ENCODE assay signal across 20 cellular contexts in genomic region chr5:92836861-92837755, GRCh38.
DNase-seq lines count a peak whose midpoint lies in the region; FAIRE-seq and TF ChIP-seq lines count a peak whose summit lies in the region.
"Had no signal": no experiment of that assay in that cellular context is flagged by ENCODE, and none has a peak within 500 bp of the region (broad histone marks: within the 10 kb centered on the region; RNA-seq: fewer than 3 reads in every experiment).

No MANE protein-coding gene starts in this region.

- in situ Hi-C loops in astrocyte of the spinal cord (cut with HindIII; ENCODE audit: low sequenced_read_pairs), result no loop called here

- peak overlapping the region in 1 of 2 experiments; percentile 59 for H3K18ac ChIP-seq in mesenchymal stem cell (ENCODE audit: low read depth in 1 of 2, low read length in 2 of 2)

- H3K9ac ChIP-seq in mesenchymal stem cell (ENCODE audit: low read length), result no peak overlapping the region
- H3K9ac ChIP-seq: BLaER1 had no signal

- H3K36me3 ChIP-seq in mesenchymal stem cell (ENCODE audit: control insufficient read depth in 1 of 2, insufficient read depth in 2 of 2, low read depth in 1 of 2, low read length in 2 of 2), result no peaks in the 10 kb centered on the region
- H3K36me3 ChIP-seq: BLaER1, cardiac muscle cell, Peyer's patch, sigmoid colon had no signal

- peaks cover 2% of the 10 kb centered on the region for H3K4me1 ChIP-seq in mesenchymal stem cell (ENCODE audit: control insufficient read depth, insufficient read depth, low read depth, low read length)
- H3K4me1 ChIP-seq: Peyer's patch had no signal

- H3K4me3 ChIP-seq in AG10803 (ENCODE audit: low read length) (no peak overlapping the region), astrocyte of the spinal cord (ENCODE audit: low read depth, low read length) (no peak overlapping the region), mesenchymal stem cell (ENCODE audit: insufficient read depth in 1 of 2, low read depth in 1 of 2, low read length in 2 of 2) (no peak overlapping the region)
- H3K4me3 ChIP-seq: BLaER1, cardiac muscle cell, GM23338, Peyer's patch, sigmoid colon had no signal

- H3K27ac ChIP-seq in mesenchymal stem cell (ENCODE audit: low read length, poor library complexity, severe bottlenecking), result no peak overlapping the region
- H3K27ac ChIP-seq: BLaER1, cardiac muscle cell, Peyer's patch, sigmoid colon had no signal

- 60% methylated on average over 3 of the region's 3 CpGs for WGBS in mesenchymal stem cell

- no peak overlapping the region for H2BK120ac ChIP-seq in mesenchymal stem cell (ENCODE audit: low read depth, low read length)

- H3K4me2 ChIP-seq in mesenchymal stem cell (ENCODE audit: low read length, poor library complexity, severe bottlenecking), result no peak overlapping the region
- H3K4me2 ChIP-seq: BLaER1, GM23338 had no signal

- H3K9me3 ChIP-seq in mesenchymal stem cell (ENCODE audit: control insufficient read depth, low read length), result no peaks in the 10 kb centered on the region
- H3K9me3 ChIP-seq: Peyer's patch, sigmoid colon had no signal

- H4K8ac ChIP-seq in mesenchymal stem cell (ENCODE audit: low read length), result no peak overlapping the region

- no peak overlapping the region for H2AFZ ChIP-seq in mesenchymal stem cell (ENCODE audit: low read depth, low read length)
- H2AFZ ChIP-seq: GM23338 had no signal

- no peak overlapping the region for H2AK5ac ChIP-seq in mesenchymal stem cell (ENCODE audit: low read length, severe bottlenecking)

- no peak overlapping the region for H2BK5ac ChIP-seq in mesenchymal stem cell (ENCODE audit: low read depth, low read length, poor library complexity, severe bottlenecking)

- no peaks in the 10 kb centered on the region for H3K79me1 ChIP-seq in mesenchymal stem cell (replicated peaks; ENCODE audit: low read length, poor library complexity, severe bottlenecking)

- H2BK15ac ChIP-seq in mesenchymal stem cell (ENCODE audit: low read depth, poor library complexity, severe bottlenecking), result no peak overlapping the region

- peak overlapping the region; percentile 21 to 94 for H2BK12ac ChIP-seq in mesenchymal stem cell (ENCODE audit: low read length in 2 of 2)

- TF ChIP-seq CTCF in AG10803 (conservative IDR thresholded peaks at IDR 0.05; ENCODE audit: low read length) (no peak), astrocyte of the spinal cord (IDR thresholded peaks at IDR 0.05; ENCODE audit: low read depth, low read length) (no peak)

- no peak for FAIRE-seq in HTR-8/SVneo (lab: Jason Lieb, UNC)

- H3K4ac ChIP-seq in mesenchymal stem cell (ENCODE audit: low read depth in 1 of 2, low read length in 2 of 2), result no peak overlapping the region

- DNase-seq in AG10803 (ENCODE audit: low read depth), result peak; percentile 40
- DNase-seq in HTR-8/SVneo (ENCODE audit: insufficient read length, low spot score), result peak; percentile 20
- DNase-seq in astrocyte of the spinal cord (ENCODE audit: low read depth, low spot score), result peak; percentile 63
- no peak for DNase-seq in mesenchymal stem cell
- no peak for DNase-seq in DMS79 (lab: John Stamatoyannopoulos, UW)
- no peak for DNase-seq in T-helper 2 cell
- DNase-seq in NCI-H748 treated with DMSO at 0.1 percent for 48 hours (lab: John Stamatoyannopoulos, UW), result no peak
- DNase-seq in posterior cingulate gyrus, result no peak
- DNase-seq: activated naive CD4-positive, alpha-beta T cell treated with Interleukin-2 at 50 U/mL for 16 hours; effector CD8-positive, alpha-beta T cell; foreskin melanocyte; KBM-7; occipital lobe; Peyer's patch; sigmoid colon; stimulated activated CD4-positive, alpha-beta T cell treated with anti-CD3 and anti-CD28 coated beads, Interleukin-2, amount 100 ng/mL, for 48 hours; substantia nigra had no signal

- intact Hi-C loops in posterior cingulate gyrus (cut with DNase I), result no loop called here

- no peaks in the 10 kb centered on the region for H3K27me3 ChIP-seq in mesenchymal stem cell (ENCODE audit: control insufficient read depth in 1 of 2, insufficient read depth in 1 of 2, low read length in 2 of 2)
- H3K27me3 ChIP-seq: BLaER1, cardiac muscle cell, Peyer's patch, sigmoid colon had no signal

- H4K91ac ChIP-seq in mesenchymal stem cell (ENCODE audit: low read length), result no peak overlapping the region

- H3K14ac ChIP-seq in mesenchymal stem cell (ENCODE audit: low read length in 2 of 2), result no peak overlapping the region

- no peak overlapping the region for H3K23ac ChIP-seq in mesenchymal stem cell (ENCODE audit: low read length in 2 of 2)

Comparison
In these comparisons a context has a peak if more than half of its experiments do, and no peak if none do; other contexts are left out.
1. DNase-seq: peak in AG10803 (single experiment), HTR-8/SVneo (single experiment) and astrocyte of the spinal cord (single experiment); none in mesenchymal stem cell (single experiment), DMS79 (single experiment), T-helper 2 cell (0 of 5), NCI-H748 treated with DMSO at 0.1 percent for 48 hours (single experiment) and posterior cingulate gyrus (0 of 10).